10 cellular contexts compared by ENCODE assay signal in the genomic region with DNA sequence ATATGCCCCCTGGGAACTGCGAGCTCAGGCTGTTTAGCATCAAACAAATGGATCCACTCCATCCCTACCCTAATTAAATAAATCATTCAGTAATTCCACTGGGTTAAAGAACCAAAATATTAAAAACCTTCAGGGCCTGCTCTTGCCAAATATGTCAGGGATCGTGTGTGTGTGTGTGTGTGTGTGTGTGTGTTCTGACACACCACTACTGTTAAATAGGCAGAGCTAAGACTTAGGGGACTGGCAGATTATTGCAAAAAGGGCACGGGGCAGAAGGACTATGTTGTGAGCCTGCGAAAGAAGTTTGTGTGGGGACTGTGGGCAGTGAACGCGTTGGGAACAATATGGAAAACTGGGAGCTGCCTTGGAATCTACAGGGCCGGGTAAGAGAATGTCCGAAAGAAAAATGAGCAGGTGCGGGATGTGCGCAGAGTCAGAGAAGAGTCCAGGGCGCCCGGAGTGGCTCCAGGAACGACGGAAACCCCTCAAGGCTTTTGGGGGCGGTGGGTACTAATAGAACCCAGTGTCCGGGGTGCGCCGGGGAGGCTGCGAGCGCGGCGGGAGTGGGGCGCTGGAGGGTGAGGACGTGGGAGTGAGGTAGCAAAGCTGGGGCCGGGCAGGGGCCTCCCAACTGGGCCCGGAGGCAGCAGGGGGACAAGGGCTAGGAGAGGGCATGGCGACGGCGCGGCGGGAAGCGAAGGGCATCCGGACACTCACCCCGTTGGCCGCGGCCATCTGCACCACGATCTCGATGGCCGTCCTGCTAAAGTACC. TPM values are rescaled to one million over a fixed set of nuclear protein-coding genes. Genes with fewer than 3 reads are reported as not detected.
DNase-seq lines count a peak whose midpoint lies in the region; ATAC-seq, FAIRE-seq and TF ChIP-seq lines count a peak whose summit lies in the region.
"Not testable (repeated sequence)": the region's sequence is repeated elsewhere in the genome, so short reads cannot be mapped to it uniquely, and the experiment has no call there.
"Had no signal": no experiment of that assay in that cellular context is flagged by ENCODE, and none has a peak within 500 bp of the region (broad histone marks: within the 10 kb centered on the region; RNA-seq: fewer than 3 reads in every experiment).

No MANE protein-coding gene starts in this region.

- H3K27me3 ChIP-seq in bronchial epithelial cell (ENCODE audit: control insufficient read depth, insufficient read depth, low read length); lung (ENCODE audit: control insufficient read depth, insufficient read depth); psoas muscle (ENCODE audit: insufficient read depth in 3 of 3, low read length in 2 of 3): not testable (repeated sequence)
- H3K27me3 ChIP-seq in upper lobe of right lung = peaks cover 22% of the 10 kb centered on the region

- TF ChIP-seq CTCF in activated CD8-positive, alpha-beta T cell treated with anti-CD3 and anti-CD28 coated beads for 36 hours (IDR thresholded peaks at IDR 0.05); bronchial epithelial cell (IDR thresholded peaks at IDR 0.05; ENCODE audit: insufficient read depth, low read length, severe bottlenecking); fibroblast of the aortic adventitia (IDR thresholded peaks at IDR 0.05; ENCODE audit: insufficient read depth, low read length); lung (IDR thresholded peaks at IDR 0.05; ENCODE audit: control extremely low read depth, extremely low read depth); psoas muscle (IDR thresholded peaks at IDR 0.05); upper lobe of right lung (IDR thresholded peaks at IDR 0.05): not testable (repeated sequence)

- H3K27ac Mint-ChIP-seq in activated CD8-positive, alpha-beta T cell treated with anti-CD3 and anti-CD28 coated beads for 36 hours = not testable (repeated sequence)

- H3K9me3 ChIP-seq in lung (ENCODE audit: control insufficient read depth in 2 of 2, insufficient read depth in 1 of 2, low read length in 1 of 2); psoas muscle; upper lobe of right lung: not testable (repeated sequence)

- H3K4me1 Mint-ChIP-seq in activated CD8-positive, alpha-beta T cell treated with anti-CD3 and anti-CD28 coated beads for 36 hours (ENCODE audit: low read depth) = not testable (repeated sequence)

- H3K36me3 ChIP-seq in bronchial epithelial cell (ENCODE audit: control insufficient read depth, insufficient read depth, low read length); lung (ENCODE audit: control insufficient read depth in 2 of 2, insufficient read depth in 2 of 2, low read length in 2 of 2); psoas muscle (ENCODE audit: insufficient read depth in 1 of 2, low read depth in 1 of 2); upper lobe of right lung: not testable (repeated sequence)

- DNase-seq in EH (ENCODE audit: low read depth) (peak; percentile 4), fibroblast of the aortic adventitia (ENCODE audit: low read depth) (peak; percentile 44), psoas muscle (peak in 1 of 2 donors; percentile 51), upper lobe of right lung (peak; percentile 61)
- DNase-seq in activated CD8-positive, alpha-beta T cell treated with anti-CD3 and anti-CD28 coated beads for 36 hours; bronchial epithelial cell (ENCODE audit: low read depth); lung (ENCODE audit: low spot score): not testable (repeated sequence)

- H3K4me1 ChIP-seq in lung (ENCODE audit: control insufficient read depth in 2 of 2, insufficient read depth in 2 of 2, low read length in 2 of 2); psoas muscle; upper lobe of right lung: not testable (repeated sequence)

- intact Hi-C loops in activated CD8-positive, alpha-beta T cell treated with anti-CD3 and anti-CD28 coated beads for 36 hours (cut with micrococcal nuclease); psoas muscle (cut with DNase I); upper lobe of right lung (cut with DNase I): not testable (repeated sequence)

- FAIRE-seq in bronchial epithelial cell (lab: Jason Lieb, UNC) = not testable (repeated sequence)

- 20 to 23% methylated on average over 38 of the region's 39 CpGs for WGBS in lung, 2 donors
- 15 to 17% (median 17%) methylated on average over 35 to 38 of the region's 39 CpGs for WGBS in psoas muscle, 3 donors

- ATAC-seq in HG03460 (IDR thresholded peaks at IDR 0.05; ENCODE audit: unreplicated experiment) (peak; percentile 3), lung (ENCODE audit: insufficient read depth, low FRiP score) (peak; percentile 2), psoas muscle (peak; percentile 16 to 23 (median 22)), upper lobe of right lung (peak; percentile 6)
- ATAC-seq in activated CD8-positive, alpha-beta T cell treated with anti-CD3 and anti-CD28 coated beads for 36 hours = not testable (repeated sequence)

- not testable (repeated sequence) for H3K36me3 Mint-ChIP-seq in activated CD8-positive, alpha-beta T cell treated with anti-CD3 and anti-CD28 coated beads for 36 hours (ENCODE audit: low read depth)

- not testable (repeated sequence) for H3K9me3 Mint-ChIP-seq in activated CD8-positive, alpha-beta T cell treated with anti-CD3 and anti-CD28 coated beads for 36 hours

- CTCF ChIA-PET in activated CD8-positive, alpha-beta T cell treated with anti-CD3 and anti-CD28 coated beads for 36 hours (lab: Charles Lee) = not testable (repeated sequence)

- peaks cover 31% of the 10 kb centered on the region for H3K27me3 Mint-ChIP-seq in activated CD8-positive, alpha-beta T cell treated with anti-CD3 and anti-CD28 coated beads for 36 hours

- H3K4me3 ChIP-seq in bronchial epithelial cell (ENCODE audit: low read depth, low read length) (peak overlapping the region; percentile 60), fibroblast of the aortic adventitia (ENCODE audit: low read depth, low read length) (peak overlapping the region; percentile 73), psoas muscle (peak overlapping the region; percentile 72), upper lobe of right lung (peak overlapping the region; percentile 58)
- not testable (repeated sequence) for H3K4me3 ChIP-seq in lung

- peak overlapping the region in 1 of 2 donors; percentile 56 for H3K27ac ChIP-seq in lung (ENCODE audit: low read depth in 1 of 2, low read length in 1 of 2)
- not testable (repeated sequence) for H3K27ac ChIP-seq in psoas muscle, upper lobe of right lung

- H3K4me3 Mint-ChIP-seq in activated CD8-positive, alpha-beta T cell treated with anti-CD3 and anti-CD28 coated beads for 36 hours = peak overlapping the region; percentile 46

- POLR2A ChIA-PET in activated CD8-positive, alpha-beta T cell treated with anti-CD3 and anti-CD28 coated beads for 36 hours (lab: Charles Lee) = not testable (repeated sequence)

RNA-seq across cellular contexts. Expression of a gene that starts 54.8 kb away (rescaled TPM):
- total RNA-seq in activated CD8-positive, alpha-beta T cell treated with anti-CD3 and anti-CD28 coated beads for 36 hours = under 1 TPM in 1 of 2 experiments, not detected in 1; 0.16 TPM
- total RNA-seq in bronchial epithelial cell (0.13 TPM in 1 of 2 replicates, not detected in the other), fibroblast of the aortic adventitia (ENCODE audit: low replicate concordance) (not detected in 2 replicates), lung (under 1 TPM; 0.20 to 0.31 TPM), psoas muscle (not detected), upper lobe of right lung (not detected)
- polyA plus RNA-seq in lung (under 1 TPM in 1 of 2 donors, not detected in 1; 0.05 TPM), psoas muscle (under 1 TPM in 2 of 3 donors, not detected in 1; 0.03 to 0.04 TPM)
- total RNA-seq: CD4-positive, alpha-beta T cell; mucosa of gallbladder had no signal
